Comparison of ENCODE assay signal across 36 cellular contexts in genomic region chr7:123218866-123219265, GRCh38. TPM values are rescaled to one million over a fixed set of nuclear protein-coding genes. Genes with fewer than 3 reads are reported as not detected.
"Had no signal": no experiment of that assay in that cellular context is flagged by ENCODE, and none has a peak within 500 bp of the region (broad histone marks: within the 10 kb centered on the region; RNA-seq: fewer than 3 reads in every experiment).

No MANE protein-coding gene starts in this region.

- H3K36me3 ChIP-seq: neural progenitor cell, ovary, right lobe of liver, sigmoid colon, stomach, thoracic aorta, thyroid gland, tibial nerve, upper lobe of left lung, vagina had no signal

- H3K27me3 Mint-ChIP-seq: naive B cell; naive thymus-derived CD8-positive, alpha-beta T cell; natural killer cell treated with Interleukin-12 subunit alpha and Interleukin-12 subunit beta and Interleukin-15 and Interleukin-18, amount 100 ng/mL, for 72 hours; progenitor cell of endocrine pancreas; stimulated activated memory B cell treated with anti-CD40 and anti-IgM and Interleukin-4, amounts not matched to agents 10 μg/mL and 1 μg/mL and 100 μg/mL, for 72 hours; stimulated activated naive CD8-positive, alpha-beta T cell treated with anti-CD3 and anti-CD28 coated beads, Interleukin-15, Interleukin-2, amounts not matched to agents 100 ng/mL and 50 ng/mL, for 24 hours had no signal

- DNase-seq: naive B cell; naive thymus-derived CD8-positive, alpha-beta T cell; occipital lobe; ovary; posterior cingulate gyrus; psoas muscle; right cardiac atrium; right lobe of liver; sigmoid colon; small intestine; stimulated activated CD4-positive, alpha-beta T cell treated with anti-CD3 and anti-CD28 coated beads, Interleukin-12 subunit alpha, Interleukin-12 subunit beta, amount 100 ng/mL, for 4 hours; stimulated activated CD4-positive, alpha-beta T cell treated with anti-CD3 and anti-CD28 coated beads, Interleukin-1b, Interleukin-23, amount 100 ng/mL, for 48 hours; stimulated activated CD4-positive, alpha-beta T cell treated with anti-CD3 and anti-CD28 coated beads, Interleukin-4, amount 100 ng/mL, for 1 hour; stimulated activated CD4-positive, alpha-beta T cell treated with anti-CD3 and anti-CD28 coated beads, Interleukin-4, amount 100 ng/mL, for 4 hours; stimulated activated CD8-positive, alpha-beta memory T cell treated with anti-CD3 and anti-CD28 coated beads, Interleukin-4, amount 100 ng/mL, for 48 hours; stimulated activated naive CD4-positive, alpha-beta T cell; stomach; thyroid gland; trophoblast cell; upper lobe of left lung had no signal

- H3K79me2 ChIP-seq: parathyroid adenoma had no signal

- H3K9me3 ChIP-seq: ovary, right lobe of liver, thoracic aorta, thyroid gland, vagina had no signal

- H3K36me3 Mint-ChIP-seq: naive B cell; naive thymus-derived CD8-positive, alpha-beta T cell; natural killer cell treated with Interleukin-12 subunit alpha and Interleukin-12 subunit beta and Interleukin-15 and Interleukin-18, amount 100 ng/mL, for 72 hours; neural progenitor cell; stimulated activated memory B cell treated with anti-CD40 and anti-IgM and Interleukin-4, amounts not matched to agents 10 μg/mL and 1 μg/mL and 100 μg/mL, for 72 hours had no signal

- H3K4me3 Mint-ChIP-seq: naive B cell; naive thymus-derived CD8-positive, alpha-beta T cell; natural killer cell treated with Interleukin-12 subunit alpha and Interleukin-12 subunit beta and Interleukin-15 and Interleukin-18, amount 100 ng/mL, for 72 hours; neural progenitor cell; stimulated activated memory B cell treated with anti-CD40 and anti-IgM and Interleukin-4, amounts not matched to agents 10 μg/mL and 1 μg/mL and 100 μg/mL, for 72 hours; stimulated activated naive CD8-positive, alpha-beta T cell treated with anti-CD3 and anti-CD28 coated beads, Interleukin-15, Interleukin-2, amounts not matched to agents 100 ng/mL and 50 ng/mL, for 24 hours had no signal

- H3K9ac ChIP-seq: neural progenitor cell, parathyroid adenoma had no signal

- H3K4me1 Mint-ChIP-seq: naive B cell; naive thymus-derived CD8-positive, alpha-beta T cell; neural progenitor cell; stimulated activated memory B cell treated with anti-CD40 and anti-IgM and Interleukin-4, amounts not matched to agents 10 μg/mL and 1 μg/mL and 100 μg/mL, for 72 hours had no signal

- H3K27ac ChIP-seq: neural progenitor cell, ovary, parathyroid adenoma, psoas muscle, right lobe of liver, sigmoid colon, stomach, thoracic aorta, thyroid gland, tibial nerve, upper lobe of left lung, vagina had no signal

- ATAC-seq: naive thymus-derived CD8-positive, alpha-beta T cell; natural killer cell treated with Interleukin-12 subunit alpha and Interleukin-12 subunit beta and Interleukin-15 and Interleukin-18, amount 100 ng/mL, for 72 hours; psoas muscle; right cardiac atrium; right lobe of liver; stimulated activated memory B cell treated with anti-CD40 and anti-IgM and Interleukin-4, amounts not matched to agents 10 μg/mL and 1 μg/mL and 100 μg/mL, for 72 hours had no signal

- H3K27ac Mint-ChIP-seq: naive B cell; naive thymus-derived CD8-positive, alpha-beta T cell; natural killer cell treated with Interleukin-12 subunit alpha and Interleukin-12 subunit beta and Interleukin-15 and Interleukin-18, amount 100 ng/mL, for 72 hours; neural progenitor cell; progenitor cell of endocrine pancreas; stimulated activated memory B cell treated with anti-CD40 and anti-IgM and Interleukin-4, amounts not matched to agents 10 μg/mL and 1 μg/mL and 100 μg/mL, for 72 hours; stimulated activated naive CD8-positive, alpha-beta T cell treated with anti-CD3 and anti-CD28 coated beads, Interleukin-15, Interleukin-2, amounts not matched to agents 100 ng/mL and 50 ng/mL, for 24 hours had no signal

- H3K4me2 ChIP-seq: neural progenitor cell had no signal

- H3K4me1 ChIP-seq: neural progenitor cell, parathyroid adenoma, psoas muscle, right lobe of liver, sigmoid colon, stomach, thyroid gland, tibial nerve, upper lobe of left lung, vagina had no signal

- H3K4me3 ChIP-seq: neural progenitor cell, ovary, psoas muscle, right lobe of liver, sigmoid colon, stomach, thoracic aorta, thyroid gland, tibial nerve, upper lobe of left lung, vagina had no signal

- H2AFZ ChIP-seq: neural progenitor cell, parathyroid adenoma had no signal

- H3K27me3 ChIP-seq: neural progenitor cell, ovary, right lobe of liver, sigmoid colon, stomach, thyroid gland, tibial nerve, upper lobe of left lung, vagina had no signal

RNA-seq across cellular contexts. Expression of gene SLC13A1, which starts 19.1 kb away (rescaled TPM):
- total RNA-seq: naive thymus-derived CD8-positive, alpha-beta T cell; natural killer cell treated with Interleukin-12 subunit alpha and Interleukin-12 subunit beta and Interleukin-15 and Interleukin-18, amount 100 ng/mL, for 72 hours; occipital lobe; osteoblast; progenitor cell of endocrine pancreas; renal cortical epithelial cell; right cardiac atrium; right lobe of liver; sigmoid colon; skeletal muscle tissue; subcutaneous adipose tissue; temporal lobe; thoracic aorta; thyroid gland; tibial nerve; upper lobe of left lung; ureter; vagina had no signal
- polyA plus RNA-seq: naive thymus-derived CD8-positive, alpha-beta T cell; neural cell; ovary; psoas muscle; right cardiac atrium; stomach had no signal
